8 cellular contexts compared by ENCODE assay signal in genomic region chr20:4813839-4814695, GRCh38. TPM values are rescaled to one million over a fixed set of nuclear protein-coding genes. Genes with fewer than 3 reads are reported as not detected.
A peak's percentile ranks its signal among the peaks of the same experiment; 100 is the strongest.
DNase-seq lines count a peak whose midpoint lies in the region; ATAC-seq and TF ChIP-seq lines count a peak whose summit lies in the region.

No MANE protein-coding gene starts in this region.

- DNase-seq in AML-193 (lab: John Stamatoyannopoulos, UW) (peak; percentile 88 to 90), heart left ventricle (peak in 1 of 5 donors; percentile 44), NK-92 (lab: John Stamatoyannopoulos, UW; ENCODE audit: unreplicated experiment) (no peak), SHP77 (lab: John Stamatoyannopoulos, UW) (no peak)
- DNase-seq in activated CD4-positive, CD25-positive, alpha-beta regulatory T cell treated with anti-CD3 and anti-CD28 coated beads, Interleukin-2, amount 50 U/mL, for 72 hours: peak; percentile 37
- DNase-seq in stimulated activated CD4-positive, alpha-beta T cell treated with anti-CD3 and anti-CD28 coated beads, Interleukin-4, amount 100 ng/mL, for 4 hours: peak; percentile 29 to 66

- peak; percentile 41 for ATAC-seq in GM19328 (IDR thresholded peaks at IDR 0.05; ENCODE audit: unreplicated experiment)
- peak; percentile 52 for ATAC-seq in HG03378 (IDR thresholded peaks at IDR 0.05; ENCODE audit: unreplicated experiment)
- ATAC-seq in heart left ventricle: peak; percentile 40 to 75 (median 59)

- no peak for TF ChIP-seq CTCF in heart left ventricle (IDR thresholded peaks at IDR 0.05)

- peak overlapping the region in 11 of 12 donors; percentile 18 to 97 (median 66) for H3K27ac ChIP-seq in heart left ventricle

- TF ChIP-seq POLR2A in heart left ventricle (IDR thresholded peaks at IDR 0.05): no peak

- intact Hi-C loops in heart left ventricle (cut with DNase I): no loop called here

- H3K9me3 ChIP-seq in heart left ventricle: no peaks in the 10 kb centered on the region

- H3K4me3 ChIP-seq in heart left ventricle: peak overlapping the region in 6 of 12 donors; percentile 8 to 58 (median 28)

- WGBS in heart left ventricle, 4 donors: 48 to 59% (median 49%) methylated on average over 13 of the region's 13 CpGs

- H3K27me3 ChIP-seq in heart left ventricle: no peaks in the 10 kb centered on the region

- peaks cover 0 to 73% (median 18%) of the 10 kb centered on the region in 12 donors for H3K4me1 ChIP-seq in heart left ventricle

- H3K36me3 ChIP-seq in heart left ventricle: no peaks in the 10 kb centered on the region

RNA-seq across cellular contexts. Expression of gene RASSF2, which starts 9.3 kb away (rescaled TPM):
- 10 to 100 TPM in 1 of 9 donors, 1 to 10 TPM in 8; 2.0 to 23.1 (median 4.2) TPM for total RNA-seq in heart left ventricle
- polyA plus RNA-seq in heart left ventricle: 1 to 10 TPM in 1 of 2 donors, under 1 TPM in 1; 0.76 to 2.3 TPM

Comparison
In these comparisons a context has a peak if more than half of its experiments do, and no peak if none do; other contexts are left out.
1. DNase-seq: peak in AML-193 (2 of 2), activated CD4-positive, CD25-positive, alpha-beta regulatory T cell treated with anti-CD3 and anti-CD28 coated beads, Interleukin-2, amount 50 U/mL, for 72 hours (single experiment) and stimulated activated CD4-positive, alpha-beta T cell treated with anti-CD3 and anti-CD28 coated beads, Interleukin-4, amount 100 ng/mL, for 4 hours (2 of 2); none in NK-92 (single experiment) and SHP77 (0 of 2).
2. Peak in every context shown above with its lines, with median percentiles within 50 percentile points of each other: ATAC-seq.